Comparison of ENCODE assay signal across 1 cellular context in genomic region chr2:75294362-75294761, GRCh38.
TF ChIP-seq lines count a peak whose summit lies in the region.

No MANE protein-coding gene starts in this region.

TF ChIP-seq in GM12878, 131 proteins besides CTCF, POLR2A, EP300 and RAD21 (continued from another document):
- TF ChIP-seq, protein P1, sequence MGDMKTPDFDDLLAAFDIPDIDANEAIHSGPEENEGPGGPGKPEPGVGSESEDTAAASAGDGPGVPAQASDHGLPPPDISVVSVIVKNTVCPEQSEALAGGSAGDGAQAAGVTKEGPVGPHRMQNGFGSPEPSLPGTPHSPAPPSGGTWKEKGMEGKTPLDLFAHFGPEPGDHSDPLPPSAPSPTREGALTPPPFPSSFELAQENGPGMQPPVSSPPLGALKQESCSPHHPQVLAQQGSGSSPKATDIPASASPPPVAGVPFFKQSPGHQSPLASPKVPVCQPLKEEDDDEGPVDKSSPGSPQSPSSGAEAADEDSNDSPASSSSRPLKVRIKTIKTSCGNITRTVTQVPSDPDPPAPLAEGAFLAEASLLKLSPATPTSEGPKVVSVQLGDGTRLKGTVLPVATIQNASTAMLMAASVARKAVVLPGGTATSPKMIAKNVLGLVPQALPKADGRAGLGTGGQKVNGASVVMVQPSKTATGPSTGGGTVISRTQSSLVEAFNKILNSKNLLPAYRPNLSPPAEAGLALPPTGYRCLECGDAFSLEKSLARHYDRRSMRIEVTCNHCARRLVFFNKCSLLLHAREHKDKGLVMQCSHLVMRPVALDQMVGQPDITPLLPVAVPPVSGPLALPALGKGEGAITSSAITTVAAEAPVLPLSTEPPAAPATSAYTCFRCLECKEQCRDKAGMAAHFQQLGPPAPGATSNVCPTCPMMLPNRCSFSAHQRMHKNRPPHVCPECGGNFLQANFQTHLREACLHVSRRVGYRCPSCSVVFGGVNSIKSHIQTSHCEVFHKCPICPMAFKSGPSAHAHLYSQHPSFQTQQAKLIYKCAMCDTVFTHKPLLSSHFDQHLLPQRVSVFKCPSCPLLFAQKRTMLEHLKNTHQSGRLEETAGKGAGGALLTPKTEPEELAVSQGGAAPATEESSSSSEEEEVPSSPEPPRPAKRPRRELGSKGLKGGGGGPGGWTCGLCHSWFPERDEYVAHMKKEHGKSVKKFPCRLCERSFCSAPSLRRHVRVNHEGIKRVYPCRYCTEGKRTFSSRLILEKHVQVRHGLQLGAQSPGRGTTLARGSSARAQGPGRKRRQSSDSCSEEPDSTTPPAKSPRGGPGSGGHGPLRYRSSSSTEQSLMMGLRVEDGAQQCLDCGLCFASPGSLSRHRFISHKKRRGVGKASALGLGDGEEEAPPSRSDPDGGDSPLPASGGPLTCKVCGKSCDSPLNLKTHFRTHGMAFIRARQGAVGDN (IDR thresholded peaks at IDR 0.05), result no peak
- TF ChIP-seq IKZF2 (IDR thresholded peaks at IDR 0.05) (peak; percentile 22 to 34; a peak in 2 of 4 replicates), RUNX3 (IDR thresholded peaks at IDR 0.05; ENCODE audit: low read length) (0 out of 2 replicates have a peak, but pooled peaks have one; percentile 15), DPF2 (IDR thresholded peaks at IDR 0.05) (0 out of 2 replicates have a peak, but pooled peaks have one; percentile 38)
